In the genomic region with DNA sequence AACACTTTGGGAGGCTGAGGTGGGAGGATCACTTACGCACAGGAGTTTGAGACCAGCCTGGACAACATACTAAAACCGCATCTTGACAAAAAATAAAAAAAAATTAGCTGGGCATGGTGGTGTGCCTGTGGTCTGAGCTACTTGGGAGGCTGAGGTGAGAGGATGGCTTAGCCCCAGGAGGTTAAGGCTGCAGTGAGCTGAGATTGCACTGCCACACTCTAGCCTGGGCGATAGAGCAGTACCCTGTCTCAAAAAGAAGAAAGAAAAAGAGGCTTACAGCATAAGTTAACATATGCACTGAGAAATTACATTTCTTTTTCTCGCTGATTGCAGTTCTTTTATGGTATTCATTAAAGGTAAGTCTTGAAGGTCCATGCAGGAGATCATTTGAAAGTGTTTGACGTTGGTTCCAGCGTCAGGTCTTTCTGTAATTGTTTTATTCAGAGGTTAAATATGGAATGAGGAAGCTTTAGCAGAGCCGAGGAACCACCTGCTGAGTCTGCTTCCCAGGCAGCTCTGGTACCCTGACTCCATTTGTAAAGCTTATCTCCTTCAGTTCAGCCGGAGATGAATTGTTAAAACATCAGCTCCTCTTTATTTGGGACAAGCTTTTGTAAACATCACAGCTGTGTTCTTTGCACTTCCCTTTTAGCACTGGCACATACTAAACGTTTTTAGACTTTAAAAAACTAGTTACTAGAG, we compare ENCODE assay signal across 1 cellular context.
TF ChIP-seq lines count a peak whose summit lies in the region.

No MANE protein-coding gene starts in this region.

TF ChIP-seq in GM23338, 12 proteins besides CTCF, POLR2A, EP300 and RAD21 (continued from another document):
- TF ChIP-seq, protein P1, sequence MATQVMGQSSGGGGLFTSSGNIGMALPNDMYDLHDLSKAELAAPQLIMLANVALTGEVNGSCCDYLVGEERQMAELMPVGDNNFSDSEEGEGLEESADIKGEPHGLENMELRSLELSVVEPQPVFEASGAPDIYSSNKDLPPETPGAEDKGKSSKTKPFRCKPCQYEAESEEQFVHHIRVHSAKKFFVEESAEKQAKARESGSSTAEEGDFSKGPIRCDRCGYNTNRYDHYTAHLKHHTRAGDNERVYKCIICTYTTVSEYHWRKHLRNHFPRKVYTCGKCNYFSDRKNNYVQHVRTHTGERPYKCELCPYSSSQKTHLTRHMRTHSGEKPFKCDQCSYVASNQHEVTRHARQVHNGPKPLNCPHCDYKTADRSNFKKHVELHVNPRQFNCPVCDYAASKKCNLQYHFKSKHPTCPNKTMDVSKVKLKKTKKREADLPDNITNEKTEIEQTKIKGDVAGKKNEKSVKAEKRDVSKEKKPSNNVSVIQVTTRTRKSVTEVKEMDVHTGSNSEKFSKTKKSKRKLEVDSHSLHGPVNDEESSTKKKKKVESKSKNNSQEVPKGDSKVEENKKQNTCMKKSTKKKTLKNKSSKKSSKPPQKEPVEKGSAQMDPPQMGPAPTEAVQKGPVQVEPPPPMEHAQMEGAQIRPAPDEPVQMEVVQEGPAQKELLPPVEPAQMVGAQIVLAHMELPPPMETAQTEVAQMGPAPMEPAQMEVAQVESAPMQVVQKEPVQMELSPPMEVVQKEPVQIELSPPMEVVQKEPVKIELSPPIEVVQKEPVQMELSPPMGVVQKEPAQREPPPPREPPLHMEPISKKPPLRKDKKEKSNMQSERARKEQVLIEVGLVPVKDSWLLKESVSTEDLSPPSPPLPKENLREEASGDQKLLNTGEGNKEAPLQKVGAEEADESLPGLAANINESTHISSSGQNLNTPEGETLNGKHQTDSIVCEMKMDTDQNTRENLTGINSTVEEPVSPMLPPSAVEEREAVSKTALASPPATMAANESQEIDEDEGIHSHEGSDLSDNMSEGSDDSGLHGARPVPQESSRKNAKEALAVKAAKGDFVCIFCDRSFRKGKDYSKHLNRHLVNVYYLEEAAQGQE (IDR thresholded peaks at IDR 0.05; ENCODE audit: unreplicated experiment) = no peak
- TF ChIP-seq CREB1 (CRISPR knock-in tag; IDR thresholded peaks at IDR 0.05; ENCODE audit: low read depth) = no peak
TF ChIP-seq in GM23338: peak in this region for 0.
